In the genomic region with DNA sequence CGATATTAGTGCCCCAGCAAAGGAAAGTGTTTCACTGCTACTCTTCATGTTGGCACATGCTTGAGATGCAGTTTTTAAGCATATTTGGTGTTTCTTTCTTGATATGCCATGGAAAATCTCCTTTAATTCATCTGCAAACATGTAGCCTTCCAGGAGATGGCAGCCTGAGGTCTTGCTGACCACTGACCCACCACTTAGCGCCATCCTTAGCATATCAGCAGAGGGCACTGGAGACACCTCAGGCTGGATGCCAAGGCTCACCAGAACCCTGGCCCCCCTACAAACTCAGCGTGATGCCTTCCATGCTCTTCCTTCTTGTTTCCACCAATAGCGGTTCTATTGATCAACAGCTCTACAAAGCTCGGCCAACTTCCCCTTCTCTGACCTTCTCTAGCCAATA, we compare ENCODE assay signal across 1 cellular context.
TF ChIP-seq lines count a peak whose summit lies in the region.

No MANE protein-coding gene starts in this region.

TF ChIP-seq in WTC11, 78 proteins besides CTCF, POLR2A, EP300 and RAD21 (continued from another document):
- TF ChIP-seq, protein P1, sequence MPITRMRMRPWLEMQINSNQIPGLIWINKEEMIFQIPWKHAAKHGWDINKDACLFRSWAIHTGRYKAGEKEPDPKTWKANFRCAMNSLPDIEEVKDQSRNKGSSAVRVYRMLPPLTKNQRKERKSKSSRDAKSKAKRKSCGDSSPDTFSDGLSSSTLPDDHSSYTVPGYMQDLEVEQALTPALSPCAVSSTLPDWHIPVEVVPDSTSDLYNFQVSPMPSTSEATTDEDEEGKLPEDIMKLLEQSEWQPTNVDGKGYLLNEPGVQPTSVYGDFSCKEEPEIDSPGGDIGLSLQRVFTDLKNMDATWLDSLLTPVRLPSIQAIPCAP (CRISPR knock-in tag; IDR thresholded peaks at IDR 0.05): no peak
- TF ChIP-seq, protein P2, sequence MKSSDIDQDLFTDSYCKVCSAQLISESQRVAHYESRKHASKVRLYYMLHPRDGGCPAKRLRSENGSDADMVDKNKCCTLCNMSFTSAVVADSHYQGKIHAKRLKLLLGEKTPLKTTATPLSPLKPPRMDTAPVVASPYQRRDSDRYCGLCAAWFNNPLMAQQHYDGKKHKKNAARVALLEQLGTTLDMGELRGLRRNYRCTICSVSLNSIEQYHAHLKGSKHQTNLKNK (CRISPR knock-in tag; IDR thresholded peaks at IDR 0.05): no peak
- TF ChIP-seq GABPB1 (CRISPR knock-in tag; IDR thresholded peaks at IDR 0.05): no peak
- TF ChIP-seq, protein P3, sequence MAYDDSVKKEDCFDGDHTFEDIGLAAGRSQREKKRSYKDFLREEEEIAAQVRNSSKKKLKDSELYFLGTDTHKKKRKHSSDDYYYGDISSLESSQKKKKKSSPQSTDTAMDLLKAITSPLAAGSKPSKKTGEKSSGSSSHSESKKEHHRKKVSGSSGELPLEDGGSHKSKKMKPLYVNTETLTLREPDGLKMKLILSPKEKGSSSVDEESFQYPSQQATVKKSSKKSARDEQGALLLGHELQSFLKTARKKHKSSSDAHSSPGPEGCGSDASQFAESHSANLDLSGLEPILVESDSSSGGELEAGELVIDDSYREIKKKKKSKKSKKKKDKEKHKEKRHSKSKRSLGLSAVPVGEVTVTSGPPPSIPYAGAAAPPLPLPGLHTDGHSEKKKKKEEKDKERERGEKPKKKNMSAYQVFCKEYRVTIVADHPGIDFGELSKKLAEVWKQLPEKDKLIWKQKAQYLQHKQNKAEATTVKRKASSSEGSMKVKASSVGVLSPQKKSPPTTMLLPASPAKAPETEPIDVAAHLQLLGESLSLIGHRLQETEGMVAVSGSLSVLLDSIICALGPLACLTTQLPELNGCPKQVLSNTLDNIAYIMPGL (CRISPR knock-in tag; IDR thresholded peaks at IDR 0.05): no peak
